25 cellular contexts compared by ENCODE assay signal in genomic region chr7:20208651-20209307, GRCh38. TPM values are rescaled to one million over a fixed set of nuclear protein-coding genes. Genes with fewer than 3 reads are reported as not detected.
"Had no signal": no experiment of that assay in that cellular context is flagged by ENCODE, and none has a peak within 500 bp of the region (broad histone marks: within the 10 kb centered on the region; RNA-seq: fewer than 3 reads in every experiment).

No MANE protein-coding gene starts in this region.

- DNase-seq: hypothalamus; immature natural killer cell; kidney; left colon; left lung; lower lobe of right lung; mammary epithelial cell; mesenchymal stem cell; naive thymus-derived CD8-positive, alpha-beta T cell; nucleus accumbens; pancreas; posterior cingulate gyrus; retina; right cardiac atrium; stimulated activated CD4-positive, alpha-beta T cell treated with anti-CD3 and anti-CD28 coated beads, Interleukin-4, amount 100 ng/mL, for 24 hours; stimulated activated naive CD4-positive, alpha-beta T cell; tibial artery; uterus had no signal

- ATAC-seq: left colon; left lung; lower lobe of right lung; naive thymus-derived CD8-positive, alpha-beta T cell; pancreas; right cardiac atrium; sciatic nerve; stimulated activated effector memory CD8-positive, alpha-beta T cell treated with anti-CD3 and anti-CD28 coated beads, Interleukin-12 subunit alpha, Interleukin-12 subunit beta, amount 100 ng/mL, for 72 hours had no signal

- H3K27ac ChIP-seq: left lung, lower lobe of right lung, pancreas, prostate gland, skin epidermis, suprapubic skin, thoracic aorta, tibial artery, uterus had no signal

- H3K9me3 ChIP-seq: lower lobe of right lung, pancreas, prostate gland, suprapubic skin, thoracic aorta, tibial artery, uterus had no signal

- H3K4me3 ChIP-seq: left lung, lower lobe of right lung, pancreas, prostate gland, skin epidermis, suprapubic skin, thoracic aorta, tibial artery, uterus had no signal

- H3K4me1 ChIP-seq: left lung, lower lobe of right lung, prostate gland, suprapubic skin, tibial artery, uterus had no signal

- H3K27me3 ChIP-seq: left lung, pancreas, suprapubic skin, tibial artery, uterus had no signal

- FAIRE-seq: islet of Langerhans, kidney, pancreas had no signal

- H3K36me3 ChIP-seq: left lung, lower lobe of right lung, pancreas, prostate gland, suprapubic skin, thoracic aorta, tibial artery, uterus had no signal

RNA-seq across cellular contexts. Expression of gene MACC1, which starts 8.4 kb away (rescaled TPM):
- polyA plus RNA-seq: naive thymus-derived CD8-positive, alpha-beta T cell had no signal
